9 cellular contexts compared by ENCODE assay signal in the genomic region with DNA sequence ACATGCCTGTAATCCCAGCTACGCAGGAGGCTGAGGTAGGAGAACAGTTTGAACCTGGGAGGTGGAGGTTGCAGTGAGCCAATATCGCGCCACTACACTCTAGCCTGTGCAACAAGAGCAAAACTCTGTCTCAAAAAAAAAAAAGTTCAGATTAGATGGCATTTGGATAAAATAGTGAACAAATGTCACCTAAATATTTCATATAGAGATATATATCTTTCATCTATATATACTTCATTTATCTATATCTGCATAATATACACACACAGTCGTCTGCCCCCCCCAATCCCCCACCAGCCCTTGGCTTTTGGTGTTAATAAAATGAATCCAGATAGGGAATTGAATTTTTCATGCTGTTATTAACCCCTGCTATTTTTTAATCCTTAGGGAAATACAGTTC. TPM values are rescaled to one million over a fixed set of nuclear protein-coding genes. Genes with fewer than 3 reads are reported as not detected.
DNase-seq lines count a peak whose midpoint lies in the region; ATAC-seq and TF ChIP-seq lines count a peak whose summit lies in the region.
"Had no signal": no experiment of that assay in that cellular context is flagged by ENCODE, and none has a peak within 500 bp of the region (broad histone marks: within the 10 kb centered on the region; RNA-seq: fewer than 3 reads in every experiment).

No MANE protein-coding gene starts in this region.

- POLR2A ChIA-PET in A673 (lab: Charles Lee; ENCODE audit: low non-redundant PET) = no interaction called here

- peak overlapping the region; percentile 90 for H3K4me3 Mint-ChIP-seq in central memory CD8-positive, alpha-beta T cell
- H3K4me3 Mint-ChIP-seq in naive B cell = peak overlapping the region; percentile 97 to 100 (median 98)

- H3K9ac ChIP-seq in HUES48 (ENCODE audit: low read depth, low read length) = no peak overlapping the region

- H3K9me3 Mint-ChIP-seq in central memory CD8-positive, alpha-beta T cell = no peaks in the 10 kb centered on the region
- no peaks in the 10 kb centered on the region for H3K9me3 Mint-ChIP-seq in naive B cell

- DNase-seq in A673 (ENCODE audit: low spot score) (no peak), naive B cell (no peak), omental fat pad (ENCODE audit: low spot score) (no peak), HuH-7.5 (ENCODE audit: low spot score) (no peak), A172 (ENCODE audit: low spot score) (no peak)
- DNase-seq in central memory CD8-positive, alpha-beta T cell (ENCODE audit: low spot score in 2 of 2) = no peak
- DNase-seq: SHP77 had no signal

- peaks cover 31% of the 10 kb centered on the region for H3K4me1 Mint-ChIP-seq in central memory CD8-positive, alpha-beta T cell
- peaks cover 17 to 39% (median 29%) of the 10 kb centered on the region in 3 donors for H3K4me1 Mint-ChIP-seq in naive B cell

- BruUV-seq in A673 (replicated peaks; lab: Mats Ljungman, UMichigan) = no TSS peak

- H3K9me3 ChIP-seq in A673 (ENCODE audit: low read depth, low read length, poor library complexity, severe bottlenecking) = no peaks in the 10 kb centered on the region
- H3K9me3 ChIP-seq in HUES48 (ENCODE audit: control insufficient read depth, insufficient read depth, low read length) = no peaks in the 10 kb centered on the region

- H3K4me1 ChIP-seq in A673 (ENCODE audit: insufficient read depth, low read length, poor library complexity, severe bottlenecking) (peaks cover 17% of the 10 kb centered on the region), HUES48 (ENCODE audit: control insufficient read depth, insufficient read depth, low read length) (no peaks in the 10 kb centered on the region)

- no peaks in the 10 kb centered on the region for H3K27me3 Mint-ChIP-seq in central memory CD8-positive, alpha-beta T cell
- no peaks in the 10 kb centered on the region for H3K27me3 Mint-ChIP-seq in naive B cell

- H3K4me3 ChIP-seq in A673 (ENCODE audit: low read depth, low read length, poor library complexity, severe bottlenecking) (peak overlapping the region; percentile 99), HUES48 (ENCODE audit: low read depth, low read length) (peak overlapping the region; percentile 95)

- peaks cover 60% of the 10 kb centered on the region for H3K36me3 Mint-ChIP-seq in central memory CD8-positive, alpha-beta T cell (ENCODE audit: insufficient read depth)
- peaks cover 0 to 20% of the 10 kb centered on the region in 2 donors for H3K36me3 Mint-ChIP-seq in naive B cell

- H3K27ac Mint-ChIP-seq in central memory CD8-positive, alpha-beta T cell (ENCODE audit: low read depth) = peak overlapping the region; percentile 27
- H3K27ac Mint-ChIP-seq in naive B cell = peak overlapping the region in 3 of 6 donors; percentile 6 to 53 (median 21)

- H3K27me3 ChIP-seq in A673 (replicated peaks; ENCODE audit: insufficient read depth, low read depth, low read length, poor library complexity) (no peaks in the 10 kb centered on the region), HUES48 (ENCODE audit: control insufficient read depth, insufficient read depth, low read length) (no peaks in the 10 kb centered on the region)

- TF ChIP-seq CTCF in A673 (conservative IDR thresholded peaks at IDR 0.05; ENCODE audit: low read depth, low read length) (no peak), omental fat pad (IDR thresholded peaks at IDR 0.05) (no peak)

- no peak for ATAC-seq in central memory CD8-positive, alpha-beta T cell (replicated peaks; ENCODE audit: extremely low read depth, poor library complexity, severe bottlenecking)
- ATAC-seq in naive B cell (ENCODE audit: low read depth in 2 of 2) (no peak), omental fat pad (ENCODE audit: low FRiP score) (no peak), GM21447 (IDR thresholded peaks at IDR 0.05; ENCODE audit: unreplicated experiment) (no peak)

- H3K36me3 ChIP-seq in A673 (ENCODE audit: insufficient read depth, low read length, poor library complexity, severe bottlenecking) (peaks cover 62% of the 10 kb centered on the region), HUES48 (ENCODE audit: control insufficient read depth, insufficient read depth, low read length) (peaks cover 50% of the 10 kb centered on the region)

- CTCF ChIA-PET in A673 (lab: Charles Lee) = no interaction called here

- intact Hi-C loops in A673 (cut with micrococcal nuclease; ENCODE audit: unreplicated experiment) = no loop called here

- H3K27ac ChIP-seq in A673 (ENCODE audit: low read depth, low read length, poor library complexity, severe bottlenecking) (no peak overlapping the region), HUES48 (ENCODE audit: low read depth, low read length) (no peak overlapping the region)

RNA-seq across cellular contexts. Expression of gene PPP1R15B, which starts 5.0 kb away (rescaled TPM):
- total RNA-seq in A673 (2021) (46.9 and 52.5 TPM in 2 replicates), omental fat pad (100 to 1,000 TPM in 2 of 4 donors, 10 to 100 TPM in 2; 62.3 to 238 (median 124) TPM)
- polyA plus RNA-seq in naive B cell (ENCODE audit: low read depth in 6 of 6) = 10 to 100 TPM; 18.5 to 39.0 (median 33.0) TPM
- total RNA-seq in A172 (2014; rRNA removed; shearing (Covaris generic)) = 27.8 and 34.5 TPM in 2 replicates

RNA-seq across cellular contexts. Expression of gene PLEKHA6, which starts 46.9 kb away (rescaled TPM):
- total RNA-seq in A673 (2021) (0.58 and 0.70 TPM in 2 replicates), omental fat pad (10 to 100 TPM in 2 of 4 donors, 1 to 10 TPM in 2; 2.9 to 13.1 (median 7.5) TPM)
- under 1 TPM in 1 of 6 donors, not detected in 5; 0.09 TPM for polyA plus RNA-seq in naive B cell (ENCODE audit: low read depth in 6 of 6)
- 0.02 and 0.17 TPM in 2 replicates for total RNA-seq in A172 (2014; rRNA removed; shearing (Covaris generic))
